Comparison of ENCODE assay signal across 15 cellular contexts in the genomic region with DNA sequence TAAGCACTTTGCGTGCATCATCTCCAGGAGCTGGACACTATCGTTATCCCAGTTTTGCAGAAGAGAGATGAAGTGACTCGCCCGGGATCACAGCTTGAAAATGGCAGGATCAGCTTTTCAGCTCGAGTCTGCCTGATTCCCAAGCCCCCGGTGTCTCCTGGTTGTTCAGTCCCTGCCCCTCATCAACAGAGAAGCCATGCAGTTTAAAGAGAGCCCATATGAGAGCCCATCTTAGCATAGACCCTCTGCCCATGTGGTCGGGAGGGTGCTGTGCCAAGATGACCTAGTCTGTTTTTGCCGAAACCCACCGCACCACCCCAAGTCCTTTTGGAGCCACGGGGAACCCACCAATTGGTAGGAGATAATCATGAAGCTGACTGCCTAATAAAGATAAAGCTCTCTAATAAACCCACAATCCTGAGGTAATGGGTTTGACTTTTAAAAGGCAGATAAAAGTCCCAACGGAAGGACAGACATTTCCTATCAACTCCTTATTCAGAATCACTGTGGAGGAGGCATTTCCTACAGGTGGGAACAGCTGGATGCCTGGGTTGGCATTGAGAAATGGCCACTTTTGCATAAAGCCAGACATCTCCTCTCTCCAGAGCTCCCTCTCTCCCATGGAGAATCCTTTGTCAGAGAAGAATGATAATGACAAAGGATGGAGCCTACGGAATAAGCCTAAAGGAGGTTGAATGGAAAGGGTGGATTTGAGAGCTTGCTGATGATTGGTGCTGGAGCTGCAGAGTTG.
"Had no signal": no experiment of that assay in that cellular context is flagged by ENCODE, and none has a peak within 500 bp of the region (broad histone marks: within the 10 kb centered on the region; RNA-seq: fewer than 3 reads in every experiment).

No MANE protein-coding gene starts in this region.

- H3K27me3 ChIP-seq: body of pancreas, ovary had no signal

- H3K4me1 ChIP-seq: body of pancreas, gastroesophageal sphincter, left lung, upper lobe of right lung had no signal

- H3K4me3 ChIP-seq: body of pancreas, gastroesophageal sphincter, left lung, ovary, upper lobe of right lung had no signal

- H3K9me3 ChIP-seq: body of pancreas, gastroesophageal sphincter, left lung, ovary, upper lobe of right lung had no signal

- DNase-seq: amniotic stem cell; body of pancreas; cortex of kidney; effector memory CD4-positive, alpha-beta T cell; left lung; mesenchymal stem cell; ovary; stimulated activated CD4-positive, alpha-beta T cell treated with anti-CD3 and anti-CD28 coated beads, Interleukin-4, amount 100 ng/mL, for 1 hour; stimulated activated CD8-positive, alpha-beta memory T cell treated with anti-CD3 and anti-CD28 coated beads, Interleukin-4, amount 100 ng/mL, for 48 hours; stimulated activated naive CD8-positive, alpha-beta T cell treated with anti-CD3 and anti-CD28 coated beads, Interleukin-15, Interleukin-2, amounts not matched to agents 100 U/mL and 50 U/mL, for 24 hours; upper lobe of right lung had no signal

- H3K36me3 ChIP-seq: gastroesophageal sphincter, left lung, ovary, upper lobe of right lung had no signal

- ATAC-seq: activated CD4-positive, CD25-positive, alpha-beta regulatory T cell treated with anti-CD3 and anti-CD28 coated beads, Interleukin-2, amount 50 U/mL, for 24 hours; activated naive CD4-positive, alpha-beta T cell treated with anti-CD3 and anti-CD28 coated beads, Interleukin-2, amount 50 U/mL, for 72 hours; body of pancreas; gastroesophageal sphincter; left lung; stimulated activated naive CD8-positive, alpha-beta T cell treated with anti-CD3 and anti-CD28 coated beads, Interleukin-15, Interleukin-2, amounts not matched to agents 100 U/mL and 50 U/mL, for 24 hours; upper lobe of right lung had no signal

- H3K27ac ChIP-seq: body of pancreas, epithelial cell of prostate, gastroesophageal sphincter, left lung, ovary, upper lobe of right lung had no signal
